7 cellular contexts compared by ENCODE assay signal in genomic region chr3:53938645-53939044, GRCh38. TPM values are rescaled to one million over a fixed set of nuclear protein-coding genes. Genes with fewer than 3 reads are reported as not detected.
DNase-seq lines count a peak whose midpoint lies in the region; ATAC-seq and TF ChIP-seq lines count a peak whose summit lies in the region.

No MANE protein-coding gene starts in this region.

- no peaks in the 10 kb centered on the region for H4K20me1 ChIP-seq in GM23338 (replicated peaks; ENCODE audit: insufficient read depth)

- no peaks in the 10 kb centered on the region for H3K27me3 Mint-ChIP-seq in GM23338 (ENCODE audit: insufficient read depth, low read depth, poor library complexity)
- H3K27me3 Mint-ChIP-seq in activated CD4-positive, alpha-beta T cell treated with anti-CD3 and anti-CD28 coated beads, Interleukin-2, amount 10 ng/mL, durations not matched to agents 24 days and 14 days = peaks cover 11% of the 10 kb centered on the region
- no peaks in the 10 kb centered on the region for H3K27me3 Mint-ChIP-seq in neural crest cell (ENCODE audit: low read depth)

- H3K4me1 Mint-ChIP-seq in GM23338 (no peaks in the 10 kb centered on the region), neural crest cell (no peaks in the 10 kb centered on the region)
- H3K4me1 Mint-ChIP-seq in activated CD4-positive, alpha-beta T cell treated with anti-CD3 and anti-CD28 coated beads, Interleukin-2, amount 10 ng/mL, durations not matched to agents 24 days and 14 days = no peaks in the 10 kb centered on the region

- H3K4me1 ChIP-seq in GM23338 (ENCODE audit: insufficient read depth) = no peaks in the 10 kb centered on the region

- DNase-seq in Daoy (ENCODE audit: low read depth) = peak; percentile 45
- DNase-seq in GM23338 (ENCODE audit: low spot score) = peak; percentile 84
- peak; percentile 38 for DNase-seq in NCI-H2227 treated with DMSO at 0.1 percent for 48 hours (lab: John Stamatoyannopoulos, UW)
- DNase-seq in activated CD4-positive, alpha-beta T cell treated with anti-CD3 and anti-CD28 coated beads, Interleukin-2, amount 10 ng/mL, durations not matched to agents 24 days and 14 days = peak; percentile 80
- peak; percentile 61 for DNase-seq in fibroblast of peridontal ligament (ENCODE audit: extremely low read depth)
- DNase-seq in neural crest cell (ENCODE audit: low read depth, low spot score) = peak; percentile 47

- peak; percentile 80 for ATAC-seq in GM23338
- ATAC-seq in GM18870 (IDR thresholded peaks at IDR 0.05; ENCODE audit: unreplicated experiment) = no peak

- no peak overlapping the region for H3K4me2 ChIP-seq in GM23338

- no peak overlapping the region for H3K27ac ChIP-seq in GM23338 (ENCODE audit: low read depth)

- peaks cover 4% of the 10 kb centered on the region; the same call in 1 of the 2 replicates for H3K36me3 ChIP-seq in GM23338 (ENCODE audit: insufficient read depth)

- intact Hi-C loops in activated CD4-positive, alpha-beta T cell treated with anti-CD3 and anti-CD28 coated beads, Interleukin-2, amount 10 ng/mL, durations not matched to agents 24 days and 14 days (cut with micrococcal nuclease) = no loop called here

- no peaks in the 10 kb centered on the region for H3K27me3 ChIP-seq in GM23338 (ENCODE audit: insufficient read depth)

- no peak overlapping the region for H3K27ac Mint-ChIP-seq in GM23338
- no peak overlapping the region for H3K27ac Mint-ChIP-seq in activated CD4-positive, alpha-beta T cell treated with anti-CD3 and anti-CD28 coated beads, Interleukin-2, amount 10 ng/mL, durations not matched to agents 24 days and 14 days
- H3K27ac Mint-ChIP-seq in neural crest cell (ENCODE audit: unreplicated experiment) = no peak overlapping the region

- no peak overlapping the region for H2AFZ ChIP-seq in GM23338

- no peaks in the 10 kb centered on the region for H3F3A ChIP-seq in GM23338 (replicated peaks; ENCODE audit: low read depth)

- no peaks in the 10 kb centered on the region for H3K9me2 ChIP-seq in GM23338 (ENCODE audit: insufficient read depth)

- TF ChIP-seq CTCF in GM23338 (conservative IDR thresholded peaks at IDR 0.05; ENCODE audit: low read depth in 2 of 2) (peak; percentile 94 to 95), neural crest cell (conservative IDR thresholded peaks at IDR 0.05) (peak; percentile 90)

- peaks cover 10% of the 10 kb centered on the region; the same call in 2 of the 3 replicates for H3K36me3 Mint-ChIP-seq in GM23338 (ENCODE audit: low read depth)
- H3K36me3 Mint-ChIP-seq in activated CD4-positive, alpha-beta T cell treated with anti-CD3 and anti-CD28 coated beads, Interleukin-2, amount 10 ng/mL, durations not matched to agents 24 days and 14 days (ENCODE audit: low read depth) = no peaks in the 10 kb centered on the region
- peaks cover 5% of the 10 kb centered on the region for H3K36me3 Mint-ChIP-seq in neural crest cell (ENCODE audit: low read depth)

- H3K9me3 Mint-ChIP-seq in GM23338 (peaks cover 17% of the 10 kb centered on the region), neural crest cell (peaks cover 3% of the 10 kb centered on the region)
- peaks cover 4% of the 10 kb centered on the region for H3K9me3 Mint-ChIP-seq in activated CD4-positive, alpha-beta T cell treated with anti-CD3 and anti-CD28 coated beads, Interleukin-2, amount 10 ng/mL, durations not matched to agents 24 days and 14 days

- no peaks in the 10 kb centered on the region for H3K79me2 ChIP-seq in GM23338 (replicated peaks; ENCODE audit: insufficient read depth)

- no peak overlapping the region for H3K4me3 ChIP-seq in GM23338

- no peak overlapping the region for H3K4me3 Mint-ChIP-seq in GM23338
- no peak overlapping the region for H3K4me3 Mint-ChIP-seq in activated CD4-positive, alpha-beta T cell treated with anti-CD3 and anti-CD28 coated beads, Interleukin-2, amount 10 ng/mL, durations not matched to agents 24 days and 14 days
- H3K4me3 Mint-ChIP-seq in neural crest cell = no peak overlapping the region

TF ChIP-seq in GM23338, 12 proteins besides CTCF, POLR2A, EP300 and RAD21 (continues in another document):
- TF ChIP-seq EZH2phosphoT487 (IDR thresholded peaks at IDR 0.05; ENCODE audit: unreplicated experiment) = no peak
- TF ChIP-seq ZNF462 (CRISPR knock-in tag; IDR thresholded peaks at IDR 0.05) = no peak

RNA-seq across cellular contexts. Expression of gene SELENOK, which starts 47.0 kb away (rescaled TPM):
- 54.8 and 62.3 TPM in 2 replicates for total RNA-seq in Daoy (2014; rRNA removed; shearing (Covaris generic))
- 21.4 and 26.4 TPM in 2 replicates for total RNA-seq in GM23338 (2014; rRNA removed; shearing (Covaris generic))
- 168 and 182 TPM in 2 replicates for polyA plus RNA-seq in GM23338 (2016; fragmentation: Nextera tagmentation; extraction: Ambion mirVana)
- total RNA-seq in activated CD4-positive, alpha-beta T cell treated with anti-CD3 and anti-CD28 coated beads, Interleukin-2, amount 10 ng/mL, durations not matched to agents 24 days and 14 days = 51.4 and 58.5 TPM in 2 replicates
- total RNA-seq in neural crest cell = 39.2 and 42.5 TPM in 2 replicates

RNA-seq across cellular contexts. Expression of gene ACTR8, which starts 56.7 kb away (rescaled TPM):
- 27.1 and 38.9 TPM in 2 replicates for total RNA-seq in Daoy (2014; rRNA removed; shearing (Covaris generic))
- total RNA-seq in GM23338 (2014; rRNA removed; shearing (Covaris generic)) = 23.0 and 25.7 TPM in 2 replicates
- 16.2 and 19.8 TPM in 2 replicates for polyA plus RNA-seq in GM23338 (2016; fragmentation: Nextera tagmentation; extraction: Ambion mirVana)
- total RNA-seq in activated CD4-positive, alpha-beta T cell treated with anti-CD3 and anti-CD28 coated beads, Interleukin-2, amount 10 ng/mL, durations not matched to agents 24 days and 14 days = 44.5 and 46.7 TPM in 2 replicates
- 49.9 and 52.6 TPM in 2 replicates for total RNA-seq in neural crest cell
